Comparison of ENCODE assay signal across 23 cellular contexts in the genomic region with DNA sequence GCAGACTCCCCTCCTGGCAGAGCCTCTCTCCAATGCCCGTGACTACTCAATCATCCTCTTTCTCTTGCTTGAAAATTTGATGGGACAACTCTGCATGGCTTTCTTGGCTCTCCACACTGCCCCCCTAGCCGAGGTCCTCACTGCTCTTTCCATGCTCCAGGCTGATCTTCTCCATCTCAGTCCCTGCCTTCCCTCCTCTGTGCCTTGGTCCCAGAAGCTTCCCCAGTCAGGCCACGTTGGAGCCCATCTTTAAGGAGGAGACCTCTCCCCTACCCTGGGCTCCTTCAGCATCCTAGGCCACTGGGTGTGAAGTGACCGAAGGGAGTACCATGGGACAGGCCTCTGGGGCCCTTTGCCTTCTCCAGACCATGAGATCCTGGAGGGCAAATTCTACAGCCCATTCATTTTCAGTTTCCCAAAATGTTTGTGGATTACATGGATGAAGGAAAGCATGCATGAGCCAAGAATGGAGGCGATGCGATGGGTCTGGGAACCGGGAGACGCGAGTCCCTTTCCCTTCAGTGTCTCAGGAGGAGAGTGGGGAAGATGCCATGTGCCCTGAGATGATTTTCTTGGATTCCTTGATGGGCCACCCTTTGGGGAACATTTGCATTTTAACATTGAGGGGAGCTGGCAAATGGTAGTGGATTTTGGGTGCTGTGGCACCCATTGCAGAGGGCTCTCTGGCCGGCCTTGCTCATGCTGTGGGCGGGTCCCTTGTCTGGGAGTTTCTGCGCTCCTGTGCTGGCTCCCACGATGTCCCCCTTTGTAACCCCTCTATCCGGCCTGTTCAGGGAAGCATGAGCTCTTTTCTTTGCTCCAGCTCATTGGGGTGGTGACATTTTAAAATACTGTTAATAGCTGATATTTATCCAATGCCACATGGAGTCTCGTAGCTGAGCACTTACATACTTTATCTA.
"Had no signal": no experiment of that assay in that cellular context is flagged by ENCODE, and none has a peak within 500 bp of the region (broad histone marks: within the 10 kb centered on the region; RNA-seq: fewer than 3 reads in every experiment).

No MANE protein-coding gene starts in this region.

- H3K36me3 ChIP-seq: gastrocnemius medialis, right atrium auricular region, spleen, transverse colon, uterus had no signal

- H3K9me3 ChIP-seq: gastrocnemius medialis, right atrium auricular region, spleen, testis, transverse colon, uterus had no signal

- H3K27me3 ChIP-seq: gastrocnemius medialis, right atrium auricular region, testis, transverse colon, uterus had no signal

- H3K4me3 ChIP-seq: gastrocnemius medialis, right atrium auricular region, spleen, testis, transverse colon, uterus had no signal

- H3K9me3 Mint-ChIP-seq: activated naive CD4-positive, alpha-beta T cell treated with anti-CD3 and anti-CD28 coated beads, Interleukin-2, amount 10 ng/mL, durations not matched to agents 7 days and 5 days; activated naive CD8-positive, alpha-beta T cell treated with anti-CD3 and anti-CD28 coated beads, Interleukin-2, amount 10 ng/mL, durations not matched to agents 7 days and 5 days; activated T-cell treated with anti-CD3 and anti-CD28 coated beads, Interleukin-2, amount 50 U/mL, for 24 hours; naive thymus-derived CD4-positive, alpha-beta T cell; neural crest cell; T-helper 2 cell treated with Interferon-gamma antibody and Interleukin-4, amounts not matched to agents 5 μg/mL and 100 μg/mL, for 36 hours had no signal

- H3K4me3 Mint-ChIP-seq: activated CD4-positive, alpha-beta T cell treated with anti-CD3 and anti-CD28 coated beads for 36 hours; activated naive CD4-positive, alpha-beta T cell treated with anti-CD3 and anti-CD28 coated beads, Interleukin-2, amount 10 ng/mL, durations not matched to agents 7 days and 5 days; activated naive CD8-positive, alpha-beta T cell treated with anti-CD3 and anti-CD28 coated beads, Interleukin-2, amount 10 ng/mL, durations not matched to agents 7 days and 5 days; activated T-cell treated with anti-CD3 and anti-CD28 coated beads, Interleukin-2, amount 50 U/mL, for 24 hours; naive thymus-derived CD4-positive, alpha-beta T cell; neural crest cell; T-helper 2 cell treated with Interferon-gamma antibody and Interleukin-4, amounts not matched to agents 5 μg/mL and 100 μg/mL, for 36 hours had no signal

- DNase-seq: activated CD4-positive, alpha-beta T cell treated with anti-CD3 and anti-CD28 coated beads for 36 hours; activated CD4-positive, CD25-positive, alpha-beta regulatory T cell; activated CD8-positive, alpha-beta memory T cell treated with anti-CD3 and anti-CD28 coated beads for 24 hours; activated gamma-delta T cell; activated naive CD4-positive, alpha-beta T cell treated with anti-CD3 and anti-CD28 coated beads, Interleukin-2, amount 10 ng/mL, durations not matched to agents 7 days and 5 days; activated naive CD8-positive, alpha-beta T cell treated with anti-CD3 and anti-CD28 coated beads, Interleukin-2, amount 10 ng/mL, durations not matched to agents 7 days and 5 days; activated T-cell treated with anti-CD3 and anti-CD28 coated beads, Interleukin-2, amount 50 U/mL, for 24 hours; effector CD8-positive, alpha-beta T cell; gastrocnemius medialis; glutamatergic neuron; left cardiac atrium; mammary epithelial cell; midbrain; naive thymus-derived CD4-positive, alpha-beta T cell; spleen; stimulated activated naive CD4-positive, alpha-beta T cell treated with Interleukin-2 at 50 U/mL for 16 hours; T-helper 1 cell; testis; transverse colon had no signal

- H3K36me3 Mint-ChIP-seq: activated naive CD4-positive, alpha-beta T cell treated with anti-CD3 and anti-CD28 coated beads, Interleukin-2, amount 10 ng/mL, durations not matched to agents 7 days and 5 days; activated naive CD8-positive, alpha-beta T cell treated with anti-CD3 and anti-CD28 coated beads, Interleukin-2, amount 10 ng/mL, durations not matched to agents 7 days and 5 days; naive thymus-derived CD4-positive, alpha-beta T cell had no signal

- ATAC-seq: activated CD4-positive, alpha-beta T cell treated with anti-CD3 and anti-CD28 coated beads for 36 hours; gastrocnemius medialis; left cardiac atrium; naive thymus-derived CD4-positive, alpha-beta T cell had no signal

- H3K27ac Mint-ChIP-seq: activated CD4-positive, alpha-beta T cell treated with anti-CD3 and anti-CD28 coated beads for 36 hours; activated naive CD4-positive, alpha-beta T cell treated with anti-CD3 and anti-CD28 coated beads, Interleukin-2, amount 10 ng/mL, durations not matched to agents 7 days and 5 days; activated naive CD8-positive, alpha-beta T cell treated with anti-CD3 and anti-CD28 coated beads, Interleukin-2, amount 10 ng/mL, durations not matched to agents 7 days and 5 days; activated T-cell treated with anti-CD3 and anti-CD28 coated beads, Interleukin-2, amount 50 U/mL, for 24 hours; naive thymus-derived CD4-positive, alpha-beta T cell; T-helper 2 cell treated with Interferon-gamma antibody and Interleukin-4, amounts not matched to agents 5 μg/mL and 100 μg/mL, for 36 hours had no signal

- H3K27ac ChIP-seq: gastrocnemius medialis, right atrium auricular region, spleen, testis, transverse colon, uterus had no signal
